In genomic region chr2:108280466-108280865, GRCh38 we compare ENCODE assay signal across 38 cellular contexts. TPM values are rescaled to one million over a fixed set of nuclear protein-coding genes. Genes with fewer than 3 reads are reported as not detected.
"Had no signal": no experiment of that assay in that cellular context is flagged by ENCODE, and none has a peak within 500 bp of the region (broad histone marks: within the 10 kb centered on the region; RNA-seq: fewer than 3 reads in every experiment).

No MANE protein-coding gene starts in this region.

- H3K9me3 ChIP-seq: adrenal gland, colonic mucosa, esophagus squamous epithelium, gastroesophageal sphincter had no signal

- FAIRE-seq: endometrium, endothelial cell of umbilical vein had no signal

- DNase-seq: activated CD4-positive, alpha-beta memory T cell treated with anti-CD3 and anti-CD28 coated beads for 36 hours; activated CD4-positive, alpha-beta T cell treated with anti-CD3 and anti-CD28 coated beads for 36 hours; activated CD4-positive, alpha-beta T cell treated with anti-CD3 and anti-CD28 coated beads, Interleukin-2, amount 10 ng/mL, durations not matched to agents 24 days and 14 days; activated CD4-positive, CD25-positive, alpha-beta regulatory T cell; activated CD4-positive, CD25-positive, alpha-beta regulatory T cell treated with anti-CD3 and anti-CD28 coated beads, Interleukin-2, amount 50 U/mL, for 72 hours; activated CD8-positive, alpha-beta memory T cell treated with anti-CD3 and anti-CD28 coated beads, Interleukin-2, amount 10 ng/mL, durations not matched to agents 7 days and 5 days; activated CD8-positive, alpha-beta memory T cell treated with anti-CD3 and anti-CD28 coated beads, Interleukin-2, amount 50 U/mL, for 4 hours; activated CD8-positive, alpha-beta T cell treated with anti-CD3 and anti-CD28 coated beads, Interleukin-2, amount 10 ng/mL, durations not matched to agents 7 days and 5 days; activated effector memory CD4-positive, alpha-beta T cell treated with anti-CD3 and anti-CD28 coated beads, Interleukin-2, amount 50 U/mL, for 16 hours; activated naive CD4-positive, alpha-beta T cell treated with anti-CD3 and anti-CD28 coated beads for 36 hours; activated naive CD8-positive, alpha-beta T cell treated with anti-CD3 and anti-CD28 coated beads for 36 hours; activated naive CD8-positive, alpha-beta T cell treated with anti-CD3 and anti-CD28 coated beads, Interleukin-2, amount 50 U/mL, for 24 hours; activated T-cell treated with anti-CD3 and anti-CD28 coated beads, Interleukin-2, amount 50 U/mL, for 1 hour; activated T-cell treated with anti-CD3 and anti-CD28 coated beads, Interleukin-2, amount 50 U/mL, for 48 hours; adrenal gland; amygdala; aorta; central memory CD4-positive, alpha-beta T cell; cerebellar nuclear complex; colonic mucosa; effector CD8-positive, alpha-beta T cell; esophagus squamous epithelium; foreskin melanocyte; T-helper 2 cell had no signal

- H3K27me3 ChIP-seq: adrenal gland, breast epithelium, cardiac muscle cell, colonic mucosa, esophagus squamous epithelium, gastroesophageal sphincter had no signal

- H3K27ac ChIP-seq: adrenal gland, breast epithelium, cardiac muscle cell, colonic mucosa, epithelial cell of prostate, esophagus squamous epithelium, gastroesophageal sphincter had no signal

- H3K36me3 ChIP-seq: adrenal gland, breast epithelium, cardiac muscle cell, colonic mucosa, esophagus squamous epithelium, gastroesophageal sphincter had no signal

- H3K4me1 ChIP-seq: adrenal gland, breast epithelium, colonic mucosa, esophagus squamous epithelium, gastroesophageal sphincter had no signal

- ATAC-seq: activated CD4-positive, alpha-beta T cell treated with anti-CD3 and anti-CD28 coated beads for 36 hours; activated CD8-positive, alpha-beta memory T cell treated with anti-CD3 and anti-CD28 coated beads, Interleukin-2, amount 10 ng/mL, durations not matched to agents 7 days and 5 days; activated CD8-positive, alpha-beta T cell treated with anti-CD3 and anti-CD28 coated beads, Interleukin-2, amount 10 ng/mL, durations not matched to agents 7 days and 5 days; activated naive CD8-positive, alpha-beta T cell treated with anti-CD3 and anti-CD28 coated beads, Interleukin-2, amount 50 U/mL, for 24 hours; gastroesophageal sphincter had no signal

- H3K4me3 ChIP-seq: adrenal gland, breast epithelium, cardiac muscle cell, colonic mucosa, esophagus squamous epithelium, gastroesophageal sphincter had no signal

RNA-seq across cellular contexts. Expression of gene SULT1C2, which starts 8.2 kb away (rescaled TPM):
- total RNA-seq: activated CD4-positive, alpha-beta memory T cell treated with anti-CD3 and anti-CD28 coated beads for 36 hours; activated CD4-positive, alpha-beta T cell treated with anti-CD3 and anti-CD28 coated beads for 36 hours; activated CD4-positive, alpha-beta T cell treated with anti-CD3 and anti-CD28 coated beads, Interleukin-2, amount 10 ng/mL, durations not matched to agents 24 days and 14 days; activated CD8-positive, alpha-beta memory T cell treated with anti-CD3 and anti-CD28 coated beads for 36 hours; activated CD8-positive, alpha-beta memory T cell treated with anti-CD3 and anti-CD28 coated beads, Interleukin-2, amount 10 ng/mL, durations not matched to agents 7 days and 5 days; activated CD8-positive, alpha-beta T cell treated with anti-CD3 and anti-CD28 coated beads, Interleukin-2, amount 10 ng/mL, durations not matched to agents 7 days and 5 days; activated naive CD4-positive, alpha-beta T cell treated with anti-CD3 and anti-CD28 coated beads for 36 hours; activated naive CD8-positive, alpha-beta T cell treated with anti-CD3 and anti-CD28 coated beads for 36 hours; activated T-helper 1 cell treated with anti-CD3 and anti-CD28 coated beads, Interleukin-12 subunit alpha, Interleukin-12 subunit beta, Interleukin-2, Interleukin-4 antibody, amounts not matched to agents 30 ng/mL and 10 ng/mL and 1 ng/mL, durations not matched to agents 14 hours and 24 hours and 36 hours; activated T-helper 2 cell treated with anti-CD3 and anti-CD28 coated beads, Interferon-gamma antibody, Interleukin-2, Interleukin-4, amounts not matched to agents 10 μg/mL and 5 μg/mL and 100 μg/mL, durations not matched to agents 14 hours and 24 hours and 36 hours; dermis microvascular lymphatic vessel endothelial cell; endothelial cell of umbilical vein; fibroblast of villous mesenchyme; glomerular endothelial cell; T-helper 1 cell treated with Interleukin-12 subunit alpha and Interleukin-12 subunit beta and Interleukin-4 antibody, amounts not matched to agents 30 ng/mL and 1 ng/mL, for 36 hours had no signal
- polyA plus RNA-seq: aorta, endothelial cell of umbilical vein, fibroblast of lung had no signal

RNA-seq across cellular contexts. Expression of gene SULT1C3, which starts 40.7 kb away (rescaled TPM):
- total RNA-seq: activated CD4-positive, alpha-beta memory T cell treated with anti-CD3 and anti-CD28 coated beads for 36 hours; activated CD4-positive, alpha-beta T cell treated with anti-CD3 and anti-CD28 coated beads for 36 hours; activated CD4-positive, alpha-beta T cell treated with anti-CD3 and anti-CD28 coated beads, Interleukin-2, amount 10 ng/mL, durations not matched to agents 24 days and 14 days; activated CD8-positive, alpha-beta memory T cell treated with anti-CD3 and anti-CD28 coated beads for 36 hours; activated CD8-positive, alpha-beta memory T cell treated with anti-CD3 and anti-CD28 coated beads, Interleukin-2, amount 10 ng/mL, durations not matched to agents 7 days and 5 days; activated CD8-positive, alpha-beta T cell treated with anti-CD3 and anti-CD28 coated beads, Interleukin-2, amount 10 ng/mL, durations not matched to agents 7 days and 5 days; activated naive CD4-positive, alpha-beta T cell treated with anti-CD3 and anti-CD28 coated beads for 36 hours; activated naive CD8-positive, alpha-beta T cell treated with anti-CD3 and anti-CD28 coated beads for 36 hours; activated T-helper 1 cell treated with anti-CD3 and anti-CD28 coated beads, Interleukin-12 subunit alpha, Interleukin-12 subunit beta, Interleukin-2, Interleukin-4 antibody, amounts not matched to agents 30 ng/mL and 10 ng/mL and 1 ng/mL, durations not matched to agents 14 hours and 24 hours and 36 hours; activated T-helper 2 cell treated with anti-CD3 and anti-CD28 coated beads, Interferon-gamma antibody, Interleukin-2, Interleukin-4, amounts not matched to agents 10 μg/mL and 5 μg/mL and 100 μg/mL, durations not matched to agents 14 hours and 24 hours and 36 hours; adrenal gland; aorta; cardiac muscle cell; dermis microvascular lymphatic vessel endothelial cell; endothelial cell of umbilical vein; esophagus squamous epithelium; fibroblast of lung; fibroblast of villous mesenchyme; gastroesophageal sphincter; glomerular endothelial cell; T-helper 1 cell treated with Interleukin-12 subunit alpha and Interleukin-12 subunit beta and Interleukin-4 antibody, amounts not matched to agents 30 ng/mL and 1 ng/mL, for 36 hours had no signal
- polyA plus RNA-seq: adrenal gland, aorta, cardiac muscle cell, endothelial cell of umbilical vein, fibroblast of lung had no signal
